Comparison of ENCODE assay signal across 2 cellular contexts in genomic region chr5:173968154-173968553, GRCh38.
TF ChIP-seq lines count a peak whose summit lies in the region.

No MANE protein-coding gene starts in this region.

TF ChIP-seq in SK-N-SH, 30 proteins besides CTCF, POLR2A, EP300 and RAD21 (continued from another document):
- TF ChIP-seq RFX5 (IDR thresholded peaks at IDR 0.05; ENCODE audit: low read length) (no peak), POLR2AphosphoS5 (IDR thresholded peaks at IDR 0.05; ENCODE audit: low read depth, low read length) (no peak)

TF ChIP-seq in SK-N-SH treated with all-trans-retinoic acid at 6 μM for 48 hours, 23 proteins besides CTCF, POLR2A, EP300 and RAD21:
- no peak for TF ChIP-seq CREB5 (CRISPR knock-in tag; IDR thresholded peaks at IDR 0.05; ENCODE audit: low read depth)
